ENCODE assay signal across 8 cellular contexts in genomic region chr9:1005043-1005667, GRCh38. TPM values are rescaled to one million over a fixed set of nuclear protein-coding genes. Genes with fewer than 3 reads are reported as not detected.
DNase-seq lines count a peak whose midpoint lies in the region; ATAC-seq and TF ChIP-seq lines count a peak whose summit lies in the region.

No MANE protein-coding gene starts in this region.

- no peaks in the 10 kb centered on the region for H3F3A ChIP-seq in SU-DHL-6 (ENCODE audit: insufficient read depth)

- no peak overlapping the region for H3K4me3 ChIP-seq in DND-41 (ENCODE audit: low read depth in 1 of 2, low read length in 2 of 2)
- H3K4me3 ChIP-seq in KMS-11 (IDR thresholded peaks at IDR 0.05; ENCODE audit: insufficient read depth, low read depth, low read length), result no peak overlapping the region
- no peak overlapping the region for H3K4me3 ChIP-seq in SU-DHL-6 (ENCODE audit: insufficient read depth, low read length, poor library complexity, severe bottlenecking)
- H3K4me3 ChIP-seq in fibroblast of pulmonary artery (replicated peaks; ENCODE audit: low read depth, low read length), result no peak overlapping the region
- H3K4me3 ChIP-seq in parathyroid adenoma (ENCODE audit: low read depth, low read length), result no peak overlapping the region
- no peak overlapping the region for H3K4me3 ChIP-seq in prostate gland

- TF ChIP-seq POLR2A in prostate gland (IDR thresholded peaks at IDR 0.05), result no peak

- no peaks in the 10 kb centered on the region for H3K9me3 ChIP-seq in DND-41 (ENCODE audit: insufficient read depth, low read length, severe bottlenecking)
- no peaks in the 10 kb centered on the region for H3K9me3 ChIP-seq in SU-DHL-6 (ENCODE audit: insufficient read depth, low read length)
- no peaks in the 10 kb centered on the region for H3K9me3 ChIP-seq in parathyroid adenoma (ENCODE audit: control insufficient read depth, low read length)
- H3K9me3 ChIP-seq in prostate gland, result no peaks in the 10 kb centered on the region

- H3K9ac ChIP-seq in DND-41 (ENCODE audit: low read depth, low read length) (no peak overlapping the region), KMS-11 (no peak overlapping the region), SU-DHL-6 (ENCODE audit: low read length) (no peak overlapping the region), parathyroid adenoma (no peak overlapping the region)

- H3K27ac ChIP-seq in DND-41 (ENCODE audit: low read length), result no peak overlapping the region
- H3K27ac ChIP-seq in KMS-11, result peak overlapping the region; percentile 37; the same call in 1 of the 2 replicates
- no peak overlapping the region for H3K27ac ChIP-seq in SU-DHL-6 (ENCODE audit: low read depth, low read length)
- no peak overlapping the region for H3K27ac ChIP-seq in parathyroid adenoma
- no peak overlapping the region for H3K27ac ChIP-seq in prostate gland

- 56% methylated on average over 10 of the region's 10 CpGs for WGBS in prostate gland

- H2AFZ ChIP-seq in DND-41 (ENCODE audit: low read depth, low read length), result no peak overlapping the region
- H2AFZ ChIP-seq in KMS-11 (ENCODE audit: low read depth), result peak overlapping the region; percentile 62
- peak overlapping the region; percentile 39 for H2AFZ ChIP-seq in SU-DHL-6 (ENCODE audit: low read depth, low read length, severe bottlenecking)
- H2AFZ ChIP-seq in parathyroid adenoma, result no peak overlapping the region

- no peaks in the 10 kb centered on the region for H3K79me2 ChIP-seq in DND-41 (ENCODE audit: insufficient read depth, low read length)
- no peaks in the 10 kb centered on the region for H3K79me2 ChIP-seq in KMS-11 (ENCODE audit: insufficient read depth, low read depth)
- H3K79me2 ChIP-seq in SU-DHL-6 (ENCODE audit: insufficient read depth, low read length), result no peaks in the 10 kb centered on the region
- no peaks in the 10 kb centered on the region for H3K79me2 ChIP-seq in parathyroid adenoma

- H3K4me2 ChIP-seq in DND-41 (ENCODE audit: insufficient read depth, low read length) (no peak overlapping the region), KMS-11 (peak overlapping the region; percentile 50; the same call in 1 of the 2 replicates), SU-DHL-6 (ENCODE audit: low read depth, low read length, poor library complexity, severe bottlenecking) (peak overlapping the region; percentile 11), parathyroid adenoma (ENCODE audit: low read length) (no peak overlapping the region)

- no peaks in the 10 kb centered on the region for H3K9me2 ChIP-seq in SU-DHL-6 (replicated peaks; ENCODE audit: insufficient read depth, low read length)

- H4K20me1 ChIP-seq in DND-41 (ENCODE audit: insufficient read depth, low read length) (no peaks in the 10 kb centered on the region), KMS-11 (ENCODE audit: insufficient read depth) (no peaks in the 10 kb centered on the region), SU-DHL-6 (ENCODE audit: low read depth, low read length) (no peaks in the 10 kb centered on the region)

- TF ChIP-seq CTCF in DND-41 (IDR thresholded peaks at IDR 0.05; ENCODE audit: borderline replicate concordance, extremely low read depth, low read length, poor library complexity, severe bottlenecking), result peak; percentile 69
- TF ChIP-seq CTCF in KMS-11 (conservative IDR thresholded peaks at IDR 0.05; ENCODE audit: low read depth, low read length), result peak; percentile 76
- peak; percentile 67 for TF ChIP-seq CTCF in SU-DHL-6 (IDR thresholded peaks at IDR 0.05; ENCODE audit: insufficient read depth, low read length, poor library complexity, severe bottlenecking)
- TF ChIP-seq CTCF in fibroblast of pulmonary artery (IDR thresholded peaks at IDR 0.05; ENCODE audit: low read length, missing control alignments), result peak; percentile 59
- TF ChIP-seq CTCF in parathyroid adenoma (IDR thresholded peaks at IDR 0.05), result peak; percentile 30
- TF ChIP-seq CTCF in prostate gland (IDR thresholded peaks at IDR 0.05), result peak in 2 of 4 experiments; percentile 49 to 54

- H3K27me3 ChIP-seq in DND-41 (ENCODE audit: insufficient read depth, low read length, poor library complexity), result no peaks in the 10 kb centered on the region
- H3K27me3 ChIP-seq in KMS-11 (ENCODE audit: insufficient read depth, low read depth), result no peaks in the 10 kb centered on the region
- H3K27me3 ChIP-seq in SU-DHL-6 (ENCODE audit: low read length), result no peaks in the 10 kb centered on the region
- no peaks in the 10 kb centered on the region for H3K27me3 ChIP-seq in parathyroid adenoma (ENCODE audit: control insufficient read depth, insufficient read depth, low read length)
- H3K27me3 ChIP-seq in prostate gland (replicated peaks; ENCODE audit: insufficient read depth), result no peaks in the 10 kb centered on the region

- ATAC-seq in DND-41 (ENCODE audit: insufficient read depth, low read depth), result peak; percentile 66
- ATAC-seq in GM19043 (IDR thresholded peaks at IDR 0.05; ENCODE audit: low read depth, unreplicated experiment), result peak; percentile 47

- intact Hi-C loops in prostate gland (cut with DNase I), result loop anchor here (10.0 kb wide), 3 partner anchors 110 to 620 kb away; no protein-coding TSS in a partner anchor
- intact Hi-C loops in posterior vena cava (cut with DNase I), result no loop called here

- DNase-seq in DND-41, result peak; percentile 38
- DNase-seq in fibroblast of pulmonary artery (ENCODE audit: low read depth), result peak; percentile 58
- no peak for DNase-seq in prostate gland (ENCODE audit: low spot score)
- DNase-seq in posterior vena cava (ENCODE audit: low spot score), result no peak

- H3K4me1 ChIP-seq in DND-41 (ENCODE audit: insufficient read depth, low read length) (no peaks in the 10 kb centered on the region), KMS-11 (ENCODE audit: low read depth, poor library complexity, severe bottlenecking) (peaks cover 19% of the 10 kb centered on the region), parathyroid adenoma (no peaks in the 10 kb centered on the region), prostate gland (replicated peaks) (no peaks in the 10 kb centered on the region)

- H3K36me3 ChIP-seq in DND-41 (ENCODE audit: insufficient read depth, low read length) (no peaks in the 10 kb centered on the region), KMS-11 (ENCODE audit: insufficient read depth) (no peaks in the 10 kb centered on the region), SU-DHL-6 (ENCODE audit: low read length) (no peaks in the 10 kb centered on the region), parathyroid adenoma (ENCODE audit: control insufficient read depth, insufficient read depth, low read length) (no peaks in the 10 kb centered on the region), prostate gland (no peaks in the 10 kb centered on the region)

RNA-seq across cellular contexts. Expression of gene DMRT3, which starts 28.7 kb away (rescaled TPM):
- total RNA-seq in prostate gland, result 1 to 10 TPM in 1 of 2 donors, not detected in 1; 1.8 TPM
- total RNA-seq in posterior vena cava, result not detected

RNA-seq across cellular contexts. Expression of gene DMRT2, which starts 45.0 kb away (rescaled TPM):
- total RNA-seq in prostate gland (under 1 TPM; 0.64 to 0.74 TPM), posterior vena cava (under 1 TPM; 0.24 to 0.93 TPM)

Comparison
In these comparisons a context has a peak if more than half of its experiments do, and no peak if none do; other contexts are left out.
1. DNase-seq: peak in DND-41 (single experiment) and fibroblast of pulmonary artery (single experiment); none in prostate gland (single experiment) and posterior vena cava (single experiment).
2. H2AFZ ChIP-seq: peak in KMS-11 (single experiment) and SU-DHL-6 (single experiment); none in DND-41 (single experiment) and parathyroid adenoma (single experiment).
3. H3K4me2 ChIP-seq: peak in KMS-11 (single experiment) and SU-DHL-6 (single experiment); none in DND-41 (single experiment) and parathyroid adenoma (single experiment).